In genomic region chr1:5273280-5274003, GRCh38 we compare ENCODE assay signal across 25 cellular contexts.
DNase-seq lines count a peak whose midpoint lies in the region; ATAC-seq lines count a peak whose summit lies in the region.
"Had no signal": no experiment of that assay in that cellular context is flagged by ENCODE, and none has a peak within 500 bp of the region (broad histone marks: within the 10 kb centered on the region; RNA-seq: fewer than 3 reads in every experiment).

No MANE protein-coding gene starts in this region.

- ATAC-seq in left colon (no peak), HG03280 (IDR thresholded peaks at IDR 0.05; ENCODE audit: unreplicated experiment) (no peak)
- ATAC-seq: activated CD8-positive, alpha-beta memory T cell treated with anti-CD3 and anti-CD28 coated beads, Interleukin-2, amount 10 ng/mL, durations not matched to agents 7 days and 5 days; esophagus mucosa; foreskin keratinocyte; heart right ventricle; SK-N-SH treated with all-trans-retinoic acid at 6 μM for 48 hours; T-helper 17 cell had no signal

- peak; percentile 18 for DNase-seq in NCI-H82 (lab: John Stamatoyannopoulos, UW)
- no peak for DNase-seq in NCI-H82 treated with DMSO at 0.1 percent for 48 hours (lab: John Stamatoyannopoulos, UW; ENCODE audit: unreplicated experiment)
- peak; percentile 27 for DNase-seq in stimulated activated CD4-positive, alpha-beta T cell treated with anti-CD3 and anti-CD28 coated beads, Interleukin-1b, Interleukin-23, amount 100 ng/mL, for 48 hours
- no peak for DNase-seq in stimulated activated CD4-positive, alpha-beta T cell treated with anti-CD3 and anti-CD28 coated beads, Interleukin-4, amount 100 ng/mL, for 24 hours
- peak; percentile 35 for DNase-seq in iPS-NIHi11 (ENCODE audit: low spot score)
- DNase-seq in superior temporal gyrus (ENCODE audit: extremely low spot score), result peak; percentile 57
- DNase-seq in left colon, result no peak
- DNase-seq: activated CD4-positive, alpha-beta T cell treated with anti-CD3 and anti-CD28 coated beads for 1 hour; activated CD8-positive, alpha-beta memory T cell treated with anti-CD3 and anti-CD28 coated beads, Interleukin-2, amount 10 ng/mL, durations not matched to agents 7 days and 5 days; activated naive CD8-positive, alpha-beta T cell treated with anti-CD3 and anti-CD28 coated beads, Interleukin-2, amount 10 ng/mL, durations not matched to agents 7 days and 5 days; AML-193; central memory CD4-positive, alpha-beta T cell; DMS53; foreskin keratinocyte; heart right ventricle; left cardiac atrium; NCI-H1105; NCI-H187 treated with DMSO at 0.1 percent for 48 hours; NCI-H2171 treated with DMSO at 0.1 percent for 48 hours; NCI-H69; OCI-M1; T-helper 17 cell had no signal

- intact Hi-C loops in left colon (cut with DNase I, micrococcal nuclease), result no loop called here

Comparison
In these comparisons a context has a peak if more than half of its experiments do, and no peak if none do; other contexts are left out.
1. DNase-seq: peak in NCI-H82 (single experiment), stimulated activated CD4-positive, alpha-beta T cell treated with anti-CD3 and anti-CD28 coated beads, Interleukin-1b, Interleukin-23, amount 100 ng/mL, for 48 hours (single experiment), iPS-NIHi11 (single experiment) and superior temporal gyrus (single experiment); none in NCI-H82 treated with DMSO at 0.1 percent for 48 hours (single experiment), stimulated activated CD4-positive, alpha-beta T cell treated with anti-CD3 and anti-CD28 coated beads, Interleukin-4, amount 100 ng/mL, for 24 hours (single experiment) and left colon (0 of 2).